In the genomic region with DNA sequence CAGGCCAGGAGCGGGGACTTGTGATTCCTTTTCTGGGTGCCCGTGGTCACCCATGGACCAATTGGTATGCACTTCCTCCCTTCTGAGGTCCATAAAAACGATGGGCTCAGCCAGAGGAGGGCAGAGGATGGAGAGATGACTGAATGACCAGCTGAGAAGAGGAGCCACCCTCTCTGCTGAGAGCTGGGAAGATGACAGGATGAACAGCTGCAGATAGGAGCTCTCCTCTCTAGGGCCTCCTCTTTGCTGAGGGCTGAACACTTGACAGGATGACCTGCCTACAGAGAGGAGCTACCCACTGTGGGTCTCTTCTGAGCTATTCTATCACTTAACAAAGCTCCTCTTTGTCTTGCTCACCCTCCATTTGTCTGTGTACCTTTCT, we compare ENCODE assay signal across 37 cellular contexts. TPM values are rescaled to one million over a fixed set of nuclear protein-coding genes. Genes with fewer than 3 reads are reported as not detected.
"Had no signal": no experiment of that assay in that cellular context is flagged by ENCODE, and none has a peak within 500 bp of the region (broad histone marks: within the 10 kb centered on the region; RNA-seq: fewer than 3 reads in every experiment).

No MANE protein-coding gene starts in this region.

- H3K4me3 ChIP-seq: cardiac muscle cell, SJSA1 had no signal

- H3K36me3 Mint-ChIP-seq: activated naive CD4-positive, alpha-beta T cell treated with anti-CD3 and anti-CD28 coated beads, Interleukin-2, amount 50 U/mL, for 72 hours had no signal

- H3K36me3 ChIP-seq: cardiac muscle cell, SJSA1 had no signal

- H3K4me1 Mint-ChIP-seq: activated naive CD8-positive, alpha-beta T cell treated with anti-CD3 and anti-CD28 coated beads, Interleukin-2, amount 50 U/mL, for 24 hours; T-helper 17 cell had no signal

- DNase-seq: activated CD4-positive, alpha-beta T cell treated with anti-CD3 and anti-CD28 coated beads for 48 hours; activated CD4-positive, alpha-beta T cell treated with anti-CD3 and anti-CD28 coated beads, Interleukin-2, amount 50 U/mL, for 4 hours; activated CD4-positive, CD25-positive, alpha-beta regulatory T cell treated with anti-CD3 and anti-CD28 coated beads, Interleukin-2, amount 50 U/mL, for 72 hours; activated CD8-positive, alpha-beta memory T cell treated with anti-CD3 and anti-CD28 coated beads, Interleukin-2, amount 50 U/mL, for 48 hours; activated CD8-positive, alpha-beta T cell treated with anti-CD3 and anti-CD28 coated beads, Interleukin-2, amount 10 ng/mL, durations not matched to agents 7 days and 5 days; activated effector memory CD4-positive, alpha-beta T cell treated with anti-CD3 and anti-CD28 coated beads, Interleukin-2, amount 50 U/mL, for 16 hours; activated naive CD4-positive, alpha-beta T cell treated with Interleukin-2 at 50 U/mL for 16 hours; activated naive CD8-positive, alpha-beta T cell treated with anti-CD3 and anti-CD28 coated beads, Interleukin-2, amount 50 U/mL, for 24 hours; activated T-cell treated with anti-CD3 and anti-CD28 coated beads, Interleukin-2, amount 50 U/mL, for 24 hours; amygdala; KG1; MV-4-11; NCI-H1092 treated with DMSO at 0.1 percent for 48 hours; NCI-H1417 treated with DMSO at 0.1 percent for 48 hours; NCI-H1694; NCI-H2029; NCI-H2107; NCI-H2171 treated with DMSO at 0.1 percent for 48 hours; NCI-H226; NCI-H526; NCI-H774; Right ventricle myocardium superior; RPMI8226; SW 1271; T-helper 17 cell; T-helper 9 cell had no signal

- H3K27ac ChIP-seq: cardiac muscle cell, SJSA1 had no signal

- H3K27me3 ChIP-seq: cardiac muscle cell, SJSA1 had no signal

- H3K27ac Mint-ChIP-seq: activated CD8-positive, alpha-beta T cell treated with anti-CD3 and anti-CD28 coated beads, Interleukin-2, amount 10 ng/mL, durations not matched to agents 7 days and 5 days; activated naive CD4-positive, alpha-beta T cell treated with anti-CD3 and anti-CD28 coated beads, Interleukin-2, amount 50 U/mL, for 72 hours; activated naive CD8-positive, alpha-beta T cell treated with anti-CD3 and anti-CD28 coated beads, Interleukin-2, amount 50 U/mL, for 24 hours; activated T-cell treated with anti-CD3 and anti-CD28 coated beads, Interleukin-2, amount 50 U/mL, for 24 hours; activated T-helper 1 cell treated with anti-CD3 and anti-CD28 coated beads, Interleukin-12 subunit alpha, Interleukin-12 subunit beta, Interleukin-2, Interleukin-4 antibody, amounts not matched to agents 30 ng/mL and 10 ng/mL and 1 ng/mL, durations not matched to agents 14 hours and 24 hours and 36 hours; T-helper 17 cell; WTC11 had no signal

- H3K9me3 Mint-ChIP-seq: activated naive CD4-positive, alpha-beta T cell treated with anti-CD3 and anti-CD28 coated beads, Interleukin-2, amount 50 U/mL, for 72 hours; activated naive CD8-positive, alpha-beta T cell treated with anti-CD3 and anti-CD28 coated beads, Interleukin-2, amount 50 U/mL, for 24 hours; activated T-cell treated with anti-CD3 and anti-CD28 coated beads, Interleukin-2, amount 50 U/mL, for 24 hours; activated T-helper 1 cell treated with anti-CD3 and anti-CD28 coated beads, Interleukin-12 subunit alpha, Interleukin-12 subunit beta, Interleukin-2, Interleukin-4 antibody, amounts not matched to agents 30 ng/mL and 10 ng/mL and 1 ng/mL, durations not matched to agents 14 hours and 24 hours and 36 hours had no signal

- H3K27me3 Mint-ChIP-seq: brain had no signal

- ATAC-seq: activated CD8-positive, alpha-beta T cell treated with anti-CD3 and anti-CD28 coated beads, Interleukin-2, amount 10 ng/mL, durations not matched to agents 7 days and 5 days; activated naive CD4-positive, alpha-beta T cell treated with anti-CD3 and anti-CD28 coated beads, Interleukin-2, amount 50 U/mL, for 72 hours; activated naive CD8-positive, alpha-beta T cell treated with anti-CD3 and anti-CD28 coated beads, Interleukin-2, amount 50 U/mL, for 24 hours; SK-N-SH treated with all-trans-retinoic acid at 6 μM for 48 hours; T-helper 17 cell had no signal

- H3K9me3 ChIP-seq: SJSA1 had no signal

- H3K4me1 ChIP-seq: SJSA1 had no signal

- H3K4me3 Mint-ChIP-seq: activated CD8-positive, alpha-beta T cell treated with anti-CD3 and anti-CD28 coated beads, Interleukin-2, amount 10 ng/mL, durations not matched to agents 7 days and 5 days; activated naive CD8-positive, alpha-beta T cell treated with anti-CD3 and anti-CD28 coated beads, Interleukin-2, amount 50 U/mL, for 24 hours; activated T-cell treated with anti-CD3 and anti-CD28 coated beads, Interleukin-2, amount 50 U/mL, for 24 hours; activated T-helper 1 cell treated with anti-CD3 and anti-CD28 coated beads, Interleukin-12 subunit alpha, Interleukin-12 subunit beta, Interleukin-2, Interleukin-4 antibody, amounts not matched to agents 30 ng/mL and 10 ng/mL and 1 ng/mL, durations not matched to agents 14 hours and 24 hours and 36 hours; brain; T-helper 17 cell; WTC11 had no signal

RNA-seq across cellular contexts. Expression of a gene that starts 4.1 kb away (rescaled TPM):
- total RNA-seq: activated CD8-positive, alpha-beta T cell treated with anti-CD3 and anti-CD28 coated beads, Interleukin-2, amount 10 ng/mL, durations not matched to agents 7 days and 5 days; activated naive CD4-positive, alpha-beta T cell treated with anti-CD3 and anti-CD28 coated beads, Interleukin-2, amount 50 U/mL, for 72 hours; activated T-helper 1 cell treated with anti-CD3 and anti-CD28 coated beads, Interleukin-12 subunit alpha, Interleukin-12 subunit beta, Interleukin-2, Interleukin-4 antibody, amounts not matched to agents 30 ng/mL and 10 ng/mL and 1 ng/mL, durations not matched to agents 14 hours and 24 hours and 36 hours; MCF 10A; OCI-LY7; Right ventricle myocardium superior; SJSA1; T-helper 17 cell had no signal

RNA-seq across cellular contexts. Expression of a gene that starts 13.9 kb away (rescaled TPM):
- total RNA-seq: activated CD8-positive, alpha-beta T cell treated with anti-CD3 and anti-CD28 coated beads, Interleukin-2, amount 10 ng/mL, durations not matched to agents 7 days and 5 days; activated naive CD4-positive, alpha-beta T cell treated with anti-CD3 and anti-CD28 coated beads, Interleukin-2, amount 50 U/mL, for 72 hours; activated T-helper 1 cell treated with anti-CD3 and anti-CD28 coated beads, Interleukin-12 subunit alpha, Interleukin-12 subunit beta, Interleukin-2, Interleukin-4 antibody, amounts not matched to agents 30 ng/mL and 10 ng/mL and 1 ng/mL, durations not matched to agents 14 hours and 24 hours and 36 hours; astrocyte; cardiac muscle cell; MCF 10A; NCI-H460; OCI-LY7; Right ventricle myocardium superior; SJSA1; T-helper 17 cell; WTC11 had no signal
